Comparison of ENCODE assay signal across 26 cellular contexts in genomic region chr18:78517328-78517727, GRCh38.
"Had no signal": no experiment of that assay in that cellular context is flagged by ENCODE, and none has a peak within 500 bp of the region (broad histone marks: within the 10 kb centered on the region; RNA-seq: fewer than 3 reads in every experiment).

No MANE protein-coding gene starts in this region.

- H3K4me1 ChIP-seq: heart right ventricle, left ventricle myocardium inferior, pancreas, prostate gland, testis, thyroid gland, transverse colon, upper lobe of left lung had no signal

- H3K27me3 ChIP-seq: hepatocyte, pancreas, testis, thyroid gland, transverse colon, upper lobe of left lung had no signal

- H3K9me3 ChIP-seq: heart right ventricle, left ventricle myocardium inferior, pancreas, prostate gland, testis, thyroid gland, transverse colon, upper lobe of left lung had no signal

- H3K36me3 ChIP-seq: heart right ventricle, left ventricle myocardium inferior, pancreas, prostate gland, thyroid gland, transverse colon, upper lobe of left lung had no signal

- FAIRE-seq: kidney, pancreas, urothelium cell line had no signal

- ATAC-seq: heart right ventricle; left colon; mucosa of descending colon; naive thymus-derived CD4-positive, alpha-beta T cell; pancreas; right cardiac atrium; sciatic nerve; stimulated activated naive B cell treated with anti-CD40 and anti-IgM and Interleukin-4, amounts not matched to agents 10 μg/mL and 1 μg/mL and 100 μg/mL, for 72 hours had no signal

- H3K4me3 ChIP-seq: heart right ventricle, hepatocyte, left ventricle myocardium inferior, lung, mucosa of descending colon, pancreas, prostate gland, skin epidermis, thyroid gland, transverse colon, upper lobe of left lung had no signal

- H3K27ac ChIP-seq: heart right ventricle, hepatocyte, left ventricle myocardium inferior, pancreas, prostate gland, skin epidermis, testis, thyroid gland, transverse colon, upper lobe of left lung had no signal

- DNase-seq: heart right ventricle; kidney; left colon; left ventricle myocardium inferior; mesendoderm; midbrain; mucosa of descending colon; naive thymus-derived CD4-positive, alpha-beta T cell; retina; right cardiac atrium; stimulated activated CD4-positive, alpha-beta T cell treated with anti-CD3 and anti-CD28 coated beads, Interleukin-12 subunit alpha, Interleukin-12 subunit beta, amount 100 ng/mL, for 4 hours; stimulated activated CD4-positive, alpha-beta T cell treated with anti-CD3 and anti-CD28 coated beads, Interleukin-15, amount 100 ng/mL, for 24 hours; stimulated activated CD4-positive, alpha-beta T cell treated with anti-CD3 and anti-CD28 coated beads, Interleukin-2, amount 100 ng/mL, for 24 hours; stimulated activated CD4-positive, alpha-beta T cell treated with anti-CD3 and anti-CD28 coated beads, Interleukin-4, amount 100 ng/mL, for 1 hour; stimulated activated naive B cell treated with anti-CD40 and anti-IgM and Interleukin-4, amounts not matched to agents 10 μg/mL and 1 μg/mL and 100 μg/mL, for 72 hours; testis; thyroid gland; transverse colon; upper lobe of left lung had no signal
